1 cellular context compared by ENCODE assay signal in the genomic region with DNA sequence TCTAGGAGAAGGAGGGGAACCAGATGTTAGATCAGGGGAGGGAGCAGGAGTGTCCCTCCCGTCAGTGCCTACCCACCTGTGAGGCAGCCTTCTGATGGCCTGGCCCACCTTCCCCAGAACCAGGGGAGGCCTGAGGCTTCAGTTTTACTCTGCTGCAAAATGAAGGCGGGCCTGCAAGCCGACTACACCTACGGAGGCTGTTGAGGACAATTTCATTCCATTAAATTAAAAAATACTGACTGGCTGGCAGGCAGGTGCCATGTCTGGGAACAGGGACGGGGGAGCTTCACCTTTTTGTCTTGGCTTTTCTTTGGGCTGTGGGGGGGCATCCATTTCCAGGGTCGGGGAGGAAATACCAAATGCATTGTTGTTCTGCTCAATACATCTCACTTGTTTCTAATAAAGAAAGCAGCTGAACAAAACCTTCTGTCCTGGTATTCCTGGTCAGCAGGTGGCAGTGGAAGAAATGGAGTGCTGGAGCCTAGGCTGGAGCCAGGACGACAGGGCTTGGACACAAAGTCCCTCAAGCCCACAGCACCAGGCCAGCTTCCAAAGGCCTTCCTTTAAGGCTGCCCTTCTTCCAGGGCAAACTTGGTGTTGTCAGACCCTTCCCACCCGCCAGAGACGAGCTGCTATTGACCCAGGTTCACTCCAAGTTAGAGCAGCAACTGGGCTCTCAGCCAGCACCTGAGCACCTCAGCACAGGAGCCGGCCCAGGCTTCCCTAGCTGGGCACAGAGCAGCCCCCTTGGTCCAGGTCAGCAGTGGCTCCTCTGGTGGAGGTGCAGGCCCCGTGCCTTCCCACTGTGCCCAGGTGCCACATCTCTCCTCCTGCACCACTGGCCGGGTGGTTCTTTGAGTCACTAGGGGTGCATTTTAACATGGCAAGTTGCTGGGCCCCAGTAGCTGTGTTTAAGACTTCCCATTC.
TF ChIP-seq lines count a peak whose summit lies in the region.

No MANE protein-coding gene starts in this region.

TF ChIP-seq in HepG2, 621 proteins besides CTCF, POLR2A, EP300 and RAD21 (continues in another document):
- no peak for TF ChIP-seq MZF1 (CRISPR knock-in tag; IDR thresholded peaks at IDR 0.05; ENCODE audit: borderline replicate concordance)
- no peak for TF ChIP-seq ZFP62 (CRISPR knock-in tag; IDR thresholded peaks at IDR 0.05)
- TF ChIP-seq, protein P1, sequence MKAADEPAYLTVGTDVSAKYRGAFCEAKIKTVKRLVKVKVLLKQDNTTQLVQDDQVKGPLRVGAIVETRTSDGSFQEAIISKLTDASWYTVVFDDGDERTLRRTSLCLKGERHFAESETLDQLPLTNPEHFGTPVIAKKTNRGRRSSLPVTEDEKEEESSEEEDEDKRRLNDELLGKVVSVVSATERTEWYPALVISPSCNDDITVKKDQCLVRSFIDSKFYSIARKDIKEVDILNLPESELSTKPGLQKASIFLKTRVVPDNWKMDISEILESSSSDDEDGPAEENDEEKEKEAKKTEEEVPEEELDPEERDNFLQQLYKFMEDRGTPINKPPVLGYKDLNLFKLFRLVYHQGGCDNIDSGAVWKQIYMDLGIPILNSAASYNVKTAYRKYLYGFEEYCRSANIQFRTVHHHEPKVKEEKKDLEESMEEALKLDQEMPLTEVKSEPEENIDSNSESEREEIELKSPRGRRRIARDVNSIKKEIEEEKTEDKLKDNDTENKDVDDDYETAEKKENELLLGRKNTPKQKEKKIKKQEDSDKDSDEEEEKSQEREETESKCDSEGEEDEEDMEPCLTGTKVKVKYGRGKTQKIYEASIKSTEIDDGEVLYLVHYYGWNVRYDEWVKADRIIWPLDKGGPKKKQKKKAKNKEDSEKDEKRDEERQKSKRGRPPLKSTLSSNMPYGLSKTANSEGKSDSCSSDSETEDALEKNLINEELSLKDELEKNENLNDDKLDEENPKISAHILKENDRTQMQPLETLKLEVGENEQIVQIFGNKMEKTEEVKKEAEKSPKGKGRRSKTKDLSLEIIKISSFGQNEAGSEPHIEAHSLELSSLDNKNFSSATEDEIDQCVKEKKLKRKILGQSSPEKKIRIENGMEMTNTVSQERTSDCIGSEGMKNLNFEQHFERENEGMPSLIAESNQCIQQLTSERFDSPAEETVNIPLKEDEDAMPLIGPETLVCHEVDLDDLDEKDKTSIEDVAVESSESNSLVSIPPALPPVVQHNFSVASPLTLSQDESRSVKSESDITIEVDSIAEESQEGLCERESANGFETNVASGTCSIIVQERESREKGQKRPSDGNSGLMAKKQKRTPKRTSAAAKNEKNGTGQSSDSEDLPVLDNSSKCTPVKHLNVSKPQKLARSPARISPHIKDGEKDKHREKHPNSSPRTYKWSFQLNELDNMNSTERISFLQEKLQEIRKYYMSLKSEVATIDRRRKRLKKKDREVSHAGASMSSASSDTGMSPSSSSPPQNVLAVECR (CRISPR knock-in tag; IDR thresholded peaks at IDR 0.05; ENCODE audit: borderline replicate concordance): 0 out of 2 replicates have a peak, but pooled peaks have one; percentile 7
- TF ChIP-seq ZNF772 (CRISPR knock-in tag; IDR thresholded peaks at IDR 0.05): no peak
- TF ChIP-seq, protein P2, sequence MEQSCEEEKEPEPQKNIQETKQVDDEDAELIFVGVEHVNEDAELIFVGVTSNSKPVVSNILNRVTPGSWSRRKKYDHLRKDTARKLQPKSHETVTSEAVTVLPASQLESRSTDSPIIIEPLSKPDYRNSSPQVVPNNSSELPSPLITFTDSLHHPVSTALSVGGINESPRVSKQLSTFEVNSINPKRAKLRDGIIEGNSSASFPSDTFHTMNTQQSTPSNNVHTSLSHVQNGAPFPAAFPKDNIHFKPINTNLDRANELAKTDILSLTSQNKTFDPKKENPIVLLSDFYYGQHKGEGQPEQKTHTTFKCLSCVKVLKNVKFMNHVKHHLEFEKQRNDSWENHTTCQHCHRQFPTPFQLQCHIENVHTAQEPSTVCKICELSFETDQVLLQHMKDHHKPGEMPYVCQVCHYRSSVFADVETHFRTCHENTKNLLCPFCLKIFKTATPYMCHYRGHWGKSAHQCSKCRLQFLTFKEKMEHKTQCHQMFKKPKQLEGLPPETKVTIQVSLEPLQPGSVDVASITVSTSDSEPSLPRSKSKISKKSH (CRISPR knock-in tag; IDR thresholded peaks at IDR 0.05; ENCODE audit: borderline replicate concordance): 0 out of 2 replicates have a peak, but pooled peaks have one; percentile 61
- no peak for TF ChIP-seq ISX (CRISPR knock-in tag; conservative IDR thresholded peaks at IDR 0.05)
- no peak for TF ChIP-seq ATRX (CRISPR knock-in tag; IDR thresholded peaks at IDR 0.05; ENCODE audit: borderline replicate concordance)
- no peak for TF ChIP-seq ISL2 (CRISPR knock-in tag; IDR thresholded peaks at IDR 0.05)
- TF ChIP-seq, protein P3, sequence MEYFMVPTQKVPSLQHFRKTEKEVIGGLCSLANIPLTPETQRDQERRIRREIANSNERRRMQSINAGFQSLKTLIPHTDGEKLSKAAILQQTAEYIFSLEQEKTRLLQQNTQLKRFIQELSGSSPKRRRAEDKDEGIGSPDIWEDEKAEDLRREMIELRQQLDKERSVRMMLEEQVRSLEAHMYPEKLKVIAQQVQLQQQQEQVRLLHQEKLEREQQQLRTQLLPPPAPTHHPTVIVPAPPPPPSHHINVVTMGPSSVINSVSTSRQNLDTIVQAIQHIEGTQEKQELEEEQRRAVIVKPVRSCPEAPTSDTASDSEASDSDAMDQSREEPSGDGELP (IDR thresholded peaks at IDR 0.05; ENCODE audit: borderline replicate concordance, low read depth): no peak
- TF ChIP-seq, protein P4, sequence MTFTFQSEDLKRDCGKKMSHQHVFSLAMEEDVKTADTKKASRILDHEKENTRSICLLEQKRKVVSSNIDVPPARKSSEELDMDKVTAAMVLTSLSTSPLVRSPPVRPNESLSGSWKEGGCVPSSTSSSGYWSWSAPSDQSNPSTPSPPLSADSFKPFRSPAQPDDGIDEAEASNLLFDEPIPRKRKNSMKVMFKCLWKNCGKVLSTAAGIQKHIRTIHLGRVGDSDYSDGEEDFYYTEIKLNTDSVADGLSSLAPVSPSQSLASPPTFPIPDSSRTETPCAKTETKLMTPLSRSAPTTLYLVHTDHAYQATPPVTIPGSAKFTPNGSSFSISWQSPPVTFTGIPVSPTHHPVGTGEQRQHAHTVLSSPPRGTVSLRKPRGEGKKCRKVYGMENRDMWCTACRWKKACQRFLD (CRISPR knock-in tag; IDR thresholded peaks at IDR 0.05; ENCODE audit: borderline replicate concordance): no peak
- no peak for TF ChIP-seq HDAC6 (IDR thresholded peaks at IDR 0.05; ENCODE audit: low read depth, low read length)
- TF ChIP-seq NBN (conservative IDR thresholded peaks at IDR 0.05): no peak
- TF ChIP-seq, protein P5, sequence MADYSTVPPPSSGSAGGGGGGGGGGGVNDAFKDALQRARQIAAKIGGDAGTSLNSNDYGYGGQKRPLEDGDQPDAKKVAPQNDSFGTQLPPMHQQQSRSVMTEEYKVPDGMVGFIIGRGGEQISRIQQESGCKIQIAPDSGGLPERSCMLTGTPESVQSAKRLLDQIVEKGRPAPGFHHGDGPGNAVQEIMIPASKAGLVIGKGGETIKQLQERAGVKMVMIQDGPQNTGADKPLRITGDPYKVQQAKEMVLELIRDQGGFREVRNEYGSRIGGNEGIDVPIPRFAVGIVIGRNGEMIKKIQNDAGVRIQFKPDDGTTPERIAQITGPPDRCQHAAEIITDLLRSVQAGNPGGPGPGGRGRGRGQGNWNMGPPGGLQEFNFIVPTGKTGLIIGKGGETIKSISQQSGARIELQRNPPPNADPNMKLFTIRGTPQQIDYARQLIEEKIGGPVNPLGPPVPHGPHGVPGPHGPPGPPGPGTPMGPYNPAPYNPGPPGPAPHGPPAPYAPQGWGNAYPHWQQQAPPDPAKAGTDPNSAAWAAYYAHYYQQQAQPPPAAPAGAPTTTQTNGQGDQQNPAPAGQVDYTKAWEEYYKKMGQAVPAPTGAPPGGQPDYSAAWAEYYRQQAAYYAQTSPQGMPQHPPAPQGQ (CRISPR knock-in tag; IDR thresholded peaks at IDR 0.05; ENCODE audit: borderline replicate concordance): no peak
- TF ChIP-seq ZNF333 (CRISPR knock-in tag; IDR thresholded peaks at IDR 0.05; ENCODE audit: borderline replicate concordance): no peak
- TF ChIP-seq, protein P6, sequence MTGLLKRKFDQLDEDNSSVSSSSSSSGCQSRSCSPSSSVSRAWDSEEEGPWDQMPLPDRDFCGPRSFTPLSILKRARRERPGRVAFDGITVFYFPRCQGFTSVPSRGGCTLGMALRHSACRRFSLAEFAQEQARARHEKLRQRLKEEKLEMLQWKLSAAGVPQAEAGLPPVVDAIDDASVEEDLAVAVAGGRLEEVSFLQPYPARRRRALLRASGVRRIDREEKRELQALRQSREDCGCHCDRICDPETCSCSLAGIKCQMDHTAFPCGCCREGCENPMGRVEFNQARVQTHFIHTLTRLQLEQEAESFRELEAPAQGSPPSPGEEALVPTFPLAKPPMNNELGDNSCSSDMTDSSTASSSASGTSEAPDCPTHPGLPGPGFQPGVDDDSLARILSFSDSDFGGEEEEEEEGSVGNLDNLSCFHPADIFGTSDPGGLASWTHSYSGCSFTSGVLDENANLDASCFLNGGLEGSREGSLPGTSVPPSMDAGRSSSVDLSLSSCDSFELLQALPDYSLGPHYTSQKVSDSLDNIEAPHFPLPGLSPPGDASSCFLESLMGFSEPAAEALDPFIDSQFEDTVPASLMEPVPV (CRISPR knock-in tag; IDR thresholded peaks at IDR 0.05): no peak
- no peak for TF ChIP-seq GZF1 (CRISPR knock-in tag; IDR thresholded peaks at IDR 0.05)
- no peak for TF ChIP-seq ZNF607 (CRISPR knock-in tag; IDR thresholded peaks at IDR 0.05; ENCODE audit: borderline replicate concordance)
- TF ChIP-seq HOXA5 (CRISPR knock-in tag; IDR thresholded peaks at IDR 0.05): no peak
- no peak for TF ChIP-seq HOXD1 (CRISPR knock-in tag; IDR thresholded peaks at IDR 0.05)
- TF ChIP-seq, protein P7, sequence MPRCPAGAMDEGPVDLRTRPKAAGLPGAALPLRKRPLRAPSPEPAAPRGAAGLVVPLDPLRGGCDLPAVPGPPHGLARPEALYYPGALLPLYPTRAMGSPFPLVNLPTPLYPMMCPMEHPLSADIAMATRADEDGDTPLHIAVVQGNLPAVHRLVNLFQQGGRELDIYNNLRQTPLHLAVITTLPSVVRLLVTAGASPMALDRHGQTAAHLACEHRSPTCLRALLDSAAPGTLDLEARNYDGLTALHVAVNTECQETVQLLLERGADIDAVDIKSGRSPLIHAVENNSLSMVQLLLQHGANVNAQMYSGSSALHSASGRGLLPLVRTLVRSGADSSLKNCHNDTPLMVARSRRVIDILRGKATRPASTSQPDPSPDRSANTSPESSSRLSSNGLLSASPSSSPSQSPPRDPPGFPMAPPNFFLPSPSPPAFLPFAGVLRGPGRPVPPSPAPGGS (CRISPR knock-in tag; IDR thresholded peaks at IDR 0.05): 0 out of 2 replicates have a peak, but pooled peaks have one; percentile 39
- no peak for TF ChIP-seq JUN (CRISPR knock-in tag; IDR thresholded peaks at IDR 0.05)
- TF ChIP-seq, protein P8, sequence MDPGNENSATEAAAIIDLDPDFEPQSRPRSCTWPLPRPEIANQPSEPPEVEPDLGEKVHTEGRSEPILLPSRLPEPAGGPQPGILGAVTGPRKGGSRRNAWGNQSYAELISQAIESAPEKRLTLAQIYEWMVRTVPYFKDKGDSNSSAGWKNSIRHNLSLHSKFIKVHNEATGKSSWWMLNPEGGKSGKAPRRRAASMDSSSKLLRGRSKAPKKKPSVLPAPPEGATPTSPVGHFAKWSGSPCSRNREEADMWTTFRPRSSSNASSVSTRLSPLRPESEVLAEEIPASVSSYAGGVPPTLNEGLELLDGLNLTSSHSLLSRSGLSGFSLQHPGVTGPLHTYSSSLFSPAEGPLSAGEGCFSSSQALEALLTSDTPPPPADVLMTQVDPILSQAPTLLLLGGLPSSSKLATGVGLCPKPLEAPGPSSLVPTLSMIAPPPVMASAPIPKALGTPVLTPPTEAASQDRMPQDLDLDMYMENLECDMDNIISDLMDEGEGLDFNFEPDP (CRISPR knock-in tag; conservative IDR thresholded peaks at IDR 0.05): no peak
- TF ChIP-seq RFXAP (CRISPR knock-in tag; IDR thresholded peaks at IDR 0.05; ENCODE audit: borderline replicate concordance): peak; percentile 13; the same call in 1 of the 2 replicates
- TF ChIP-seq SALL2 (CRISPR knock-in tag; IDR thresholded peaks at IDR 0.05): 0 out of 2 replicates have a peak, but pooled peaks have one; percentile 12
- TF ChIP-seq, protein P9, sequence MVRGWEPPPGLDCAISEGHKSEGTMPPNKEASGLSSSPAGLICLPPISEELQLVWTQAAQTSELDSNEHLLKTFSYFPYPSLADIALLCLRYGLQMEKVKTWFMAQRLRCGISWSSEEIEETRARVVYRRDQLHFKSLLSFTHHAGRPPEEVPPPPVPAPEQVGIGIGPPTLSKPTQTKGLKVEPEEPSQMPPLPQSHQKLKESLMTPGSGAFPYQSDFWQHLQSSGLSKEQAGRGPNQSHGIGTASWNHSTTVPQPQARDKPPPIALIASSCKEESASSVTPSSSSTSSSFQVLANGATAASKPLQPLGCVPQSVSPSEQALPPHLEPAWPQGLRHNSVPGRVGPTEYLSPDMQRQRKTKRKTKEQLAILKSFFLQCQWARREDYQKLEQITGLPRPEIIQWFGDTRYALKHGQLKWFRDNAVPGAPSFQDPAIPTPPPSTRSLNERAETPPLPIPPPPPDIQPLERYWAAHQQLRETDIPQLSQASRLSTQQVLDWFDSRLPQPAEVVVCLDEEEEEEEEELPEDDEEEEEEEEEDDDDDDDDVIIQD (CRISPR knock-in tag; IDR thresholded peaks at IDR 0.05; ENCODE audit: low read depth): no peak
- no peak for TF ChIP-seq JUNB (CRISPR knock-in tag; IDR thresholded peaks at IDR 0.05; ENCODE audit: borderline replicate concordance)
- no peak for TF ChIP-seq NFE2 (CRISPR knock-in tag; IDR thresholded peaks at IDR 0.05)
- TF ChIP-seq, protein P10, sequence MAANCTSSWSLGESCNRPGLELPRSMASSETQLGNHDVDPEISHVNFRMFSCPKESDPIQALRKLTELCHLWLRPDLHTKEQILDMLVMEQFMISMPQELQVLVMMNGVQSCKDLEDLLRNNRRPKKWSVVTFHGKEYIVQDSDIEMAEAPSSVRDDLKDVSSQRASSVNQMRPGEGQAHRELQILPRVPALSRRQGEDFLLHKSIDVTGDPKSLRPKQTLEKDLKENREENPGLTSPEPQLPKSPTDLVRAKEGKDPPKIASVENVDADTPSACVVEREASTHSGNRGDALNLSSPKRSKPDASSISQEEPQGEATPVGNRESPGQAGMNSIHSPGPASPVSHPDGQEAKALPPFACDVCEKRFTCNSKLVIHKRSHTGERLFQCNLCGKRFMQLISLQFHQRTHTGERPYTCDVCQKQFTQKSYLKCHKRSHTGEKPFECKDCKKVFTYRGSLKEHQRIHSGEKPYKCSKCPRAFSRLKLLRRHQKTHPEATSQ (CRISPR knock-in tag; IDR thresholded peaks at IDR 0.05; ENCODE audit: borderline replicate concordance): no peak
- no peak for TF ChIP-seq ZFP90 (CRISPR knock-in tag; IDR thresholded peaks at IDR 0.05; ENCODE audit: borderline replicate concordance)
- TF ChIP-seq IKZF1 (IDR thresholded peaks at IDR 0.05): no peak
- no peak for TF ChIP-seq ESRRA (CRISPR knock-in tag; IDR thresholded peaks at IDR 0.05; ENCODE audit: low read depth)
- TF ChIP-seq ATF7-NPFF (CRISPR knock-in tag; IDR thresholded peaks at IDR 0.05; ENCODE audit: low read depth): no peak
- TF ChIP-seq HNRNPUL1 (IDR thresholded peaks at IDR 0.05; ENCODE audit: low read depth, low read length): no peak
- TF ChIP-seq ARNT (IDR thresholded peaks at IDR 0.05): no peak
- no peak for TF ChIP-seq ZNF709 (CRISPR knock-in tag; IDR thresholded peaks at IDR 0.05)
- TF ChIP-seq ZNF547 (CRISPR knock-in tag; IDR thresholded peaks at IDR 0.05): 0 out of 2 replicates have a peak, but pooled peaks have one; percentile 54
- TF ChIP-seq ZNF790 (CRISPR knock-in tag; IDR thresholded peaks at IDR 0.05; ENCODE audit: borderline replicate concordance): no peak
- TF ChIP-seq ZNF337 (CRISPR knock-in tag; IDR thresholded peaks at IDR 0.05; ENCODE audit: borderline replicate concordance, low read depth): no peak
- no peak for TF ChIP-seq PLRG1 (conservative IDR thresholded peaks at IDR 0.05)
- TF ChIP-seq RXRB (CRISPR knock-in tag; IDR thresholded peaks at IDR 0.05; ENCODE audit: borderline replicate concordance): no peak
- no peak for TF ChIP-seq NAIF1 (CRISPR knock-in tag; IDR thresholded peaks at IDR 0.05; ENCODE audit: borderline replicate concordance)
